ENCODE assay signal across 31 cellular contexts in the genomic region with DNA sequence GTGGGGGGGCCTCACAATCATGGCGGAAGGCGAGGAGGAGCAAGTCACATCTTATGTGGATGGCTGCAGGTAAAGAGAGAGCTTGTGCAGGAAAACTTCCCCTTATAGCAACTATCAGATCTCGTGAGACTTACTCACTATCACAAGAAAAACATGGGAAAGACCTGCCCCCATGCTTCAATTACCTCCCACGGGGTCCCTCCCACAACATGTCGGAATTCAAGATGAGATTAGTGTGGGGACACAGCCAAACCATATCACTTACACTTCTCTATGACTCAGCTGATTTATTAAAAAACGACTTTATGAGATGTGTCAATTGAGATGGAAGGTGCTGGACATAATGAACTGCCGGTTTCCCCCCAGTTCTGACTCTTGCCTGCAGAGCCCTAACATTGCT. TPM values are rescaled to one million over a fixed set of nuclear protein-coding genes. Genes with fewer than 3 reads are reported as not detected.
"Had no signal": no experiment of that assay in that cellular context is flagged by ENCODE, and none has a peak within 500 bp of the region (broad histone marks: within the 10 kb centered on the region; RNA-seq: fewer than 3 reads in every experiment).

No MANE protein-coding gene starts in this region.

- H3K27ac ChIP-seq: body of pancreas, esophagus muscularis mucosa, foreskin keratinocyte, gastrocnemius medialis, heart right ventricle, hepatocyte, VCaP had no signal

- H2AFZ ChIP-seq: hepatocyte had no signal

- H3K4me3 ChIP-seq: body of pancreas, esophagus muscularis mucosa, gastrocnemius medialis, heart right ventricle, hepatocyte had no signal

- H3K9me3 ChIP-seq: body of pancreas, gastrocnemius medialis had no signal

- H3K79me2 ChIP-seq: hepatocyte had no signal

- H3K4me2 ChIP-seq: hepatocyte had no signal

- FAIRE-seq: colon, TTC549 had no signal

- H3K4me1 ChIP-seq: body of pancreas, esophagus muscularis mucosa, foreskin keratinocyte, gastrocnemius medialis had no signal

- H3K27me3 ChIP-seq: body of pancreas, foreskin keratinocyte, gastrocnemius medialis, hepatocyte had no signal

- H3K36me3 ChIP-seq: esophagus muscularis mucosa, gastrocnemius medialis had no signal

- DNase-seq: activated CD4-positive, alpha-beta memory T cell treated with anti-CD3 and anti-CD28 coated beads, Interleukin-2, amount 10 ng/mL, durations not matched to agents 7 days and 5 days; activated CD4-positive, alpha-beta T cell treated with anti-CD3 and anti-CD28 coated beads for 1 hour; activated CD4-positive, alpha-beta T cell treated with anti-CD3 and anti-CD28 coated beads for 4 hours; activated CD4-positive, alpha-beta T cell treated with anti-CD3 and anti-CD28 coated beads, Interleukin-2, amount 10 ng/mL, durations not matched to agents 7 days and 5 days; activated CD4-positive, alpha-beta T cell treated with anti-CD3 and anti-CD28 coated beads, Interleukin-2, amount 50 U/mL, for 4 hours; activated CD8-positive, alpha-beta memory T cell treated with anti-CD3 and anti-CD28 coated beads, Interleukin-2, amount 50 U/mL, for 48 hours; activated gamma-delta T cell treated with Interleukin-2 at 50 U/mL for 16 hours; activated naive CD4-positive, alpha-beta T cell treated with anti-CD3 and anti-CD28 coated beads, Interleukin-2, amount 50 U/mL, for 16 hours; activated naive CD4-positive, alpha-beta T cell treated with Interleukin-2 at 50 U/mL for 16 hours; activated T-cell treated with anti-CD3 and anti-CD28 coated beads for 4 hours; activated T-cell treated with anti-CD3 and anti-CD28 coated beads, Interleukin-2, amount 50 U/mL, for 24 hours; activated T-cell treated with anti-CD3 and anti-CD28 coated beads, Interleukin-2, amount 50 U/mL, for 72 hours; amygdala; aorta; body of pancreas; cortex of kidney; dermis blood vessel endothelial cell; effector CD4-positive, alpha-beta T cell; effector memory CD8-positive, alpha-beta T cell; erythroblast; foreskin keratinocyte; gastrocnemius medialis; glutamatergic neuron; heart right ventricle; T-helper 2 cell had no signal

- ATAC-seq: activated T-cell treated with anti-CD3 and anti-CD28 coated beads, Interleukin-2, amount 50 U/mL, for 72 hours; body of pancreas; effector memory CD8-positive, alpha-beta T cell; foreskin keratinocyte; gastrocnemius medialis; heart right ventricle; WTC11 had no signal

RNA-seq across cellular contexts. Expression of a gene that starts 24.4 kb away (rescaled TPM):
- total RNA-seq: activated CD4-positive, alpha-beta T cell treated with anti-CD3 and anti-CD28 coated beads, Interleukin-2, amount 10 ng/mL, durations not matched to agents 7 days and 5 days had no signal
